8 cellular contexts compared by ENCODE assay signal in genomic region chr16:30354423-30355143, GRCh38. TPM values are rescaled to one million over a fixed set of nuclear protein-coding genes. Genes with fewer than 3 reads are reported as not detected.
A peak's percentile ranks its signal among the peaks of the same experiment; 100 is the strongest.
DNase-seq lines count a peak whose midpoint lies in the region; TF ChIP-seq lines count a peak whose summit lies in the region.

No MANE protein-coding gene starts in this region.

- no peaks in the 10 kb centered on the region for H3K9me3 ChIP-seq in vagina

- no peaks in the 10 kb centered on the region for H3K27me3 Mint-ChIP-seq in chondrocyte (ENCODE audit: low read depth)

- H3K23ac ChIP-seq in mesendoderm (ENCODE audit: low read length): peak overlapping the region; percentile 1

- no peak overlapping the region for H2BK15ac ChIP-seq in mesendoderm (replicated peaks; ENCODE audit: low read depth)

- H2BK5ac ChIP-seq in mesendoderm (ENCODE audit: low read length): no peak overlapping the region

- H3K79me1 ChIP-seq in mesendoderm (ENCODE audit: low read length): peaks cover 15% of the 10 kb centered on the region

- H2BK120ac ChIP-seq in mesendoderm (ENCODE audit: low read depth, low read length): no peak overlapping the region

- intact Hi-C loops in vagina (cut with DNase I): no loop called here

- no peak for TF ChIP-seq POLR2A in vagina (IDR thresholded peaks at IDR 0.05)

- no peak overlapping the region for H2AK5ac ChIP-seq in mesendoderm (ENCODE audit: low read length)

- TF ChIP-seq CTCF in LNCaP clone FGC (IDR thresholded peaks at IDR 0.05; ENCODE audit: control insufficient read depth, extremely low read depth, insufficient read depth): no peak
- no peak for TF ChIP-seq CTCF in chondrocyte (IDR thresholded peaks at IDR 0.05)
- no peak for TF ChIP-seq CTCF in vagina (IDR thresholded peaks at IDR 0.05)

- H3K79me2 ChIP-seq in mesendoderm (ENCODE audit: control insufficient read depth, insufficient read depth, low read length): peaks cover 15% of the 10 kb centered on the region

- peak overlapping the region; percentile 69 for H3K18ac ChIP-seq in mesendoderm (ENCODE audit: low read length)

- peak overlapping the region; percentile 97 for H3K9ac ChIP-seq in mesendoderm (ENCODE audit: low read length)

- WGBS in mesendoderm (ENCODE audit: extremely low coverage, insufficient coverage, low lambda C conversion rate): no CpG with 5 or more reads among the region's 36 CpGs

- H3K4me1 ChIP-seq in mesendoderm (ENCODE audit: control insufficient read depth, low read depth, low read length) (peaks cover 2% of the 10 kb centered on the region), vagina (peaks cover 51% of the 10 kb centered on the region)

- peak overlapping the region; percentile 63 for H3K4me2 ChIP-seq in mesendoderm (ENCODE audit: low read length)

- H3K36me3 Mint-ChIP-seq in chondrocyte (ENCODE audit: low read depth): peaks cover 23% of the 10 kb centered on the region

- H3K27me3 ChIP-seq in mesendoderm (ENCODE audit: insufficient read depth, low read length, poor library complexity): no peaks in the 10 kb centered on the region
- H3K27me3 ChIP-seq in vagina: no peaks in the 10 kb centered on the region

- H4K5ac ChIP-seq in mesendoderm (ENCODE audit: low read length): no peak overlapping the region

- no peak overlapping the region for H4K8ac ChIP-seq in mesendoderm (ENCODE audit: low read depth, low read length)

- peak overlapping the region; percentile 99 for H3K4me3 ChIP-seq in LNCaP clone FGC (ENCODE audit: low read depth, low read length)
- peak overlapping the region; percentile 95 for H3K4me3 ChIP-seq in mesendoderm (ENCODE audit: low read length)
- peak overlapping the region; percentile 96 to 100 for H3K4me3 ChIP-seq in vagina

- H3K27ac Mint-ChIP-seq in chondrocyte (ENCODE audit: unreplicated experiment): peak overlapping the region; percentile 99

- peaks cover 13% of the 10 kb centered on the region for H3K36me3 ChIP-seq in mesendoderm (ENCODE audit: control insufficient read depth, insufficient read depth, low read length)
- peaks cover 0 to 43% of the 10 kb centered on the region in 2 donors for H3K36me3 ChIP-seq in vagina

- peaks cover 50% of the 10 kb centered on the region for H3K4me1 Mint-ChIP-seq in chondrocyte (ENCODE audit: low read depth)

- DNase-seq in activated CD4-positive, alpha-beta T cell treated with anti-CD3 and anti-CD28 coated beads, Interleukin-2, amount 50 U/mL, for 48 hours: peak; percentile 18 to 23
- DNase-seq in activated CD4-positive, alpha-beta T cell treated with anti-CD3 and anti-CD28 coated beads for 1 hour: no peak
- DNase-seq in LNCaP clone FGC (ENCODE audit: low read depth) (no peak), chondrocyte (ENCODE audit: low spot score) (peak; percentile 29), mesendoderm (no peak), vagina (ENCODE audit: extremely low spot score in 2 of 2) (no peak), DMS79 treated with DMSO at 0.1 percent for 48 hours (lab: John Stamatoyannopoulos, UW) (no peak)
- DNase-seq in stimulated activated naive CD4-positive, alpha-beta T cell (lab: John Stamatoyannopoulos, UW): no peak

- no peaks in the 10 kb centered on the region for H3K9me3 Mint-ChIP-seq in chondrocyte (ENCODE audit: low read depth)

- H3K56ac ChIP-seq in mesendoderm (ENCODE audit: low read length): peak overlapping the region; percentile 97

- H3K4me3 Mint-ChIP-seq in chondrocyte (ENCODE audit: unreplicated experiment): peak overlapping the region; percentile 91

- H3K4ac ChIP-seq in mesendoderm (ENCODE audit: low read depth, low read length): peak overlapping the region; percentile 66

- H3K27ac ChIP-seq in mesendoderm (ENCODE audit: low read depth, low read length): peak overlapping the region; percentile 56
- H3K27ac ChIP-seq in vagina: peak overlapping the region; percentile 92

RNA-seq across cellular contexts. Expression of gene CD2BP2, which starts 0.5 kb away (rescaled TPM):
- total RNA-seq in chondrocyte (53.2 to 61.0 TPM (median 55.8 TPM) in 3 replicates), vagina (29.2 TPM)
- 34.8 TPM for polyA plus RNA-seq in mesendoderm (2013, experiment 1 of 2)
- polyA plus RNA-seq in mesendoderm (2013, experiment 2 of 2): 33.7 TPM

RNA-seq across cellular contexts. Expression of gene TBC1D10B, which starts 15.7 kb away (rescaled TPM):
- 43.3 to 48.6 TPM (median 44.2 TPM) in 3 replicates for total RNA-seq in chondrocyte
- polyA plus RNA-seq in mesendoderm (2013, experiment 1 of 2): 16.1 TPM
- 16.6 TPM for polyA plus RNA-seq in mesendoderm (2013, experiment 2 of 2)
- 42.2 TPM for total RNA-seq in vagina

RNA-seq across cellular contexts. Expression of gene MYL11, which starts 20.0 kb away (rescaled TPM):
- total RNA-seq in chondrocyte: 0.82 to 2.2 TPM (median 1.4 TPM) in 3 replicates
- 3.7 TPM for polyA plus RNA-seq in mesendoderm (2013, experiment 1 of 2)
- polyA plus RNA-seq in mesendoderm (2013, experiment 2 of 2): 5.2 TPM
- not detected for total RNA-seq in vagina

RNA-seq across cellular contexts. Expression of gene SEPTIN1, which starts 27.8 kb away (rescaled TPM):
- total RNA-seq in chondrocyte: 0.85 to 1.7 TPM (median 1.3 TPM) in 3 replicates
- polyA plus RNA-seq in mesendoderm (2013, experiment 1 of 2): 0.69 TPM
- 0.57 TPM for polyA plus RNA-seq in mesendoderm (2013, experiment 2 of 2)
- 3.7 TPM for total RNA-seq in vagina

RNA-seq across cellular contexts. Expression of gene ZNF48, which starts 40.6 kb away (rescaled TPM):
- total RNA-seq in chondrocyte (10.6 to 11.8 TPM (median 10.8 TPM) in 3 replicates), vagina (3.4 TPM)
- 21.1 TPM for polyA plus RNA-seq in mesendoderm (2013, experiment 1 of 2)
- 22.0 TPM for polyA plus RNA-seq in mesendoderm (2013, experiment 2 of 2)

Comparison
In these comparisons a context has a peak if more than half of its experiments do, and no peak if none do; other contexts are left out.
1. DNase-seq: peak in activated CD4-positive, alpha-beta T cell treated with anti-CD3 and anti-CD28 coated beads, Interleukin-2, amount 50 U/mL, for 48 hours (2 of 2) and chondrocyte (single experiment); none in activated CD4-positive, alpha-beta T cell treated with anti-CD3 and anti-CD28 coated beads for 1 hour (single experiment), LNCaP clone FGC (single experiment), mesendoderm (single experiment), vagina (0 of 2), stimulated activated naive CD4-positive, alpha-beta T cell (0 of 6) and DMS79 treated with DMSO at 0.1 percent for 48 hours (single experiment).
2. Peak in every context shown above with its lines, with median percentiles within 50 percentile points of each other: H3K4me3 ChIP-seq.